8 cellular contexts compared by ENCODE assay signal in the genomic region with DNA sequence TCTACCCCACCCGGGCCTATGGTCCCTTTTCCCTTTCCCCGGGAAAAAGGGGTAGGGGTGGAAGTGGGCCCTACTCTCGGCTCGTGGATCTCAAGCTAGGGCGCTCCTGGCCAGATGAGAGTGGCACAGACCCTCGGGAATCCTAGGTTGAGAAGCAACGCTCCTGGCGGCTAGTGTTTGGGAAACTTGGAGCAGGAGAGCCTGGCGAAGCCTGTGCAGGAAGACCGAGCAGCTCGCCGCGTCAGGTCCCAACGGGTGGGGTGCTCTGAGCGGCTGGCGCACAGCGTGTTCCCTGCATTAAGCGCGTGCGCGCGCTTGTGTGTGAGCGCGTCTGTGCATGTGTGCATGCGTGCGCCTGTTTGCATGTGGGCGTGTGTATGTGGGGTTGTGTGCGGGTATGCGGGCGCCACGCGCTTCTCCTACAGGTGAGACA.
DNase-seq lines count a peak whose midpoint lies in the region; ATAC-seq and TF ChIP-seq lines count a peak whose summit lies in the region.

No MANE protein-coding gene starts in this region.

- H3K27ac ChIP-seq in HUES6 (ENCODE audit: low read depth, low read length): no peak overlapping the region

- H3K4me3 ChIP-seq in HUES6 (ENCODE audit: low read depth, low read length) (peak overlapping the region; percentile 55), foreskin fibroblast (ENCODE audit: low read depth in 1 of 2, low read length in 2 of 2) (peak overlapping the region; percentile 44 to 49)

- peaks cover 57% of the 10 kb centered on the region for H3K4me1 ChIP-seq in HUES6 (ENCODE audit: control insufficient read depth, insufficient read depth, low read length)

- ATAC-seq in GM18909 (IDR thresholded peaks at IDR 0.05; ENCODE audit: poor library complexity, unreplicated experiment) (peak; percentile 59), GM19324 (IDR thresholded peaks at IDR 0.05; ENCODE audit: low FRiP score, unreplicated experiment) (no peak)

- no peak overlapping the region for H3K9ac ChIP-seq in HUES6 (ENCODE audit: low read length)

- no peak for TF ChIP-seq CTCF in foreskin fibroblast (IDR thresholded peaks at IDR 0.05; ENCODE audit: low read depth, low read length)

- H3K9me3 ChIP-seq in HUES6 (ENCODE audit: control insufficient read depth, insufficient read depth, low read depth, low read length): no peaks in the 10 kb centered on the region

- no peaks in the 10 kb centered on the region for H3K36me3 ChIP-seq in HUES6 (ENCODE audit: control insufficient read depth, insufficient read depth, low read length)

- DNase-seq in AG08395 (ENCODE audit: low spot score) (peak; percentile 60), foreskin fibroblast (peak; percentile 60 to 71), retina (peak; percentile 73), amniotic stem cell (lab: John Stamatoyannopoulos, UW) (no peak)
- DNase-seq in activated T-cell treated with anti-CD3 and anti-CD28 coated beads, Interleukin-2, amount 50 U/mL, for 1 hour: peak; percentile 65

- peaks cover 100% of the 10 kb centered on the region for H3K27me3 ChIP-seq in HUES6 (ENCODE audit: control insufficient read depth, insufficient read depth, low read length)
